In the genomic region with DNA sequence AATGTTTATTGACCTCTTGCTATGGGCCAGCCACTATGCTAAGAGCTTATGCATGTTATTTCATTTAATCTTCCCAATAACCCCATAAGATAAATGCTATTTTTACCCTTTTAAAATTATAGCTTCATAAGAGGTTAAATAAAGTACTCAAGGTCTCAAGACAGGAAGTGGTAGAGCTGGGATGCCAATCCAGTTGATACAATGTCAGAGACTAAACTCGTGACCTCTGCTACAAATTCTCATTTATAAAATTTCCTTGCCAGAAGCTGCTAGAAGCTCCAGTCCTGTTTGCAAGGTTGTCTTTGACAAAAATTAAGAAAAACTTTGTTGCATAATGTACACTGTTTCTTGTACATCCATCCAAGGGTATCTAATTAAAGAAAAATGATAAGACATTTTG, we compare ENCODE assay signal across 8 cellular contexts.
"Had no signal": no experiment of that assay in that cellular context is flagged by ENCODE, and none has a peak within 500 bp of the region (broad histone marks: within the 10 kb centered on the region; RNA-seq: fewer than 3 reads in every experiment).

No MANE protein-coding gene starts in this region.

- FAIRE-seq: H1, H54, HTR-8/SVneo had no signal

- DNase-seq: H9, HCEC 1CT, IMR-90, KBM-7 had no signal

- H3K4me2 ChIP-seq: GM23338 had no signal

- H3K4me3 ChIP-seq: GM23338 had no signal

- ATAC-seq: GM23338 had no signal
